8 cellular contexts compared by ENCODE assay signal in the genomic region with DNA sequence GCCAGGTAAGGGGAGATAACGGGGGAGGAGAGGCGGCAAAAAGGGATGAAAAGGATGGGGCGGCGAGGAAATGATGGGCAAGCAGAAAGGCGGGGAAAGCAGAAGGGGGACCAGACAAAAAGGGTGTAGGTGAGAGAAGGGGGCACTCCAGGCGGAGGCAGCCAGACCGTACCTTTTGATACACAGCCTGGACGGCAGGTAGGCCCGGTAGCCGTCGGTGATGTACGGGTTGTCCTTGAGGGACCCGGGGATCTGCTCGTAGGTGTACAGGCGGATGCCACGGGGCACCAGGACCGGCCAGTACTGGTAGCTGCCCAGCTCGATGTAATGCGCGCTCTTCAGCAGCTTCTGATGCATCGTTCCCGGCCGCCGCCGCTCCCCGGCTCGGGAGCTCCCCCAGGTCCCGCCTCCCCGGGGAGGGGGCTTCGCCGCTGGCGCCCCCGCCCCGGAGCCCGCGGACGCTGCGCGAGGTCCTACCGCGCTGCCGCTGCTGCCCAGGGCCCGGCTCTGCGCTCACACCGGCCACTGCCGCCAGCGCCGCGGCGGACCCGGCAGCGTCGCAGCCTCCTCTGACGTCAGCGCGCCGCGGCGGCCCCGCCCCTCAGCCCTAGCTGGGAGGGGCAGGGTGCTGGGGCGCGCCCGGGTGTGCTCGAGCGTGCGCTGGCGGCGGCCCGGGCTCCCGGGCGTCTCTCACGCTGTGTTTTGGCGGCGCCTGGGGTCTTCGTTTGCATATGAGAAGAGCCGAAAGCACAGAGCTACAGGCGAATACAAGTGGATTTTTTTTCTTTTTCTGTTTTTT. TPM values are rescaled to one million over a fixed set of nuclear protein-coding genes. Genes with fewer than 3 reads are reported as not detected.
DNase-seq lines count a peak whose midpoint lies in the region; ATAC-seq and TF ChIP-seq lines count a peak whose summit lies in the region.

A gene with protein sequence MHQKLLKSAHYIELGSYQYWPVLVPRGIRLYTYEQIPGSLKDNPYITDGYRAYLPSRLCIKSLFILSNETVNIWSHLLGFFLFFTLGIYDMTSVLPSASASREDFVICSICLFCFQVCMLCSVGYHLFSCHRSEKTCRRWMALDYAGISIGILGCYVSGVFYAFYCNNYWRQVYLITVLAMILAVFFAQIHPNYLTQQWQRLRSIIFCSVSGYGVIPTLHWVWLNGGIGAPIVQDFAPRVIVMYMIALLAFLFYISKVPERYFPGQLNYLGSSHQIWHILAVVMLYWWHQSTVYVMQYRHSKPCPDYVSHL (minus strand): TSS at position 571 of the 799 bp plus-strand sequence. CDS start 214 bp downstream, at position 357.

- H3K36me3 Mint-ChIP-seq in CD14-positive monocyte, result peaks cover 3 to 4% of the 10 kb centered on the region in 2 donors

- no peaks in the 10 kb centered on the region for H3K27me3 ChIP-seq in dorsolateral prefrontal cortex

- H3K9me3 Mint-ChIP-seq in CD14-positive monocyte, result peaks cover 0 to 4% (median 0%) of the 10 kb centered on the region in 7 donors

- H3K4me3 ChIP-seq in dorsolateral prefrontal cortex (peak within 1 kb of the TSS; percentile 67 to 98 (median 92)), lower leg skin (ENCODE audit: low read depth, poor library complexity, severe bottlenecking) (peak within 1 kb of the TSS; percentile 71)

- H3K27ac Mint-ChIP-seq in CD14-positive monocyte, result peak within 1 kb of the TSS; percentile 78 to 92 (median 82)

- H3K4me1 Mint-ChIP-seq in CD14-positive monocyte, result peaks cover 38% of the 10 kb centered on the region

- ATAC-seq in GM19328 (IDR thresholded peaks at IDR 0.05; ENCODE audit: unreplicated experiment), result peak; percentile 99
- ATAC-seq in HG03460 (IDR thresholded peaks at IDR 0.05; ENCODE audit: unreplicated experiment), result peak; percentile 96

- intact Hi-C loops in CD14-positive monocyte (cut with micrococcal nuclease), result no loop called here
- intact Hi-C loops in dorsolateral prefrontal cortex (cut with DNase I), result loop anchor here (5.0 kb wide), 1 partner anchor 162 kb away; a partner anchor contains a TSS
- intact Hi-C loops in lower leg skin (cut with DNase I; ENCODE audit: low total_unique reads), result no loop called here

- DNase-seq in CD14-positive monocyte (ENCODE audit: low spot score) (peak; percentile 80), NCI-H748 (lab: John Stamatoyannopoulos, UW; ENCODE audit: unreplicated experiment) (peak; percentile 87), dorsolateral prefrontal cortex (peak; percentile 56 to 90 (median 74)), lower leg skin (ENCODE audit: low spot score in 2 of 2) (peak; percentile 72 to 96)
- peak; percentile 79 to 80 for DNase-seq in activated CD4-positive, alpha-beta T cell treated with anti-CD3 and anti-CD28 coated beads, Interleukin-2, amount 50 U/mL, for 4 hours
- DNase-seq in stimulated activated CD4-positive, alpha-beta T cell treated with anti-CD3 and anti-CD28 coated beads, Interleukin-4, amount 100 ng/mL, for 48 hours (ENCODE audit: low read depth in 2 of 2), result peak; percentile 76 to 82

- peaks cover 0 to 5% (median 2%) of the 10 kb centered on the region in 3 donors for H3K27me3 Mint-ChIP-seq in CD14-positive monocyte (ENCODE audit: low read depth in 3 of 3)

- peak within 1 kb of the TSS; percentile 95 to 96 for H3K4me3 Mint-ChIP-seq in CD14-positive monocyte

- peak in 1 of 2 donors; percentile 58 for TF ChIP-seq POLR2A in lower leg skin (IDR thresholded peaks at IDR 0.05)

- peak within 1 kb of the TSS in 52 of 59 donors; percentile 1 to 89 (median 72) for H3K27ac ChIP-seq in dorsolateral prefrontal cortex

- WGBS in lower leg skin, 2 donors, result 0 to 1% methylated on average over 36 to 47 of the region's 77 CpGs

- TF ChIP-seq CTCF in CD14-positive monocyte (IDR thresholded peaks at IDR 0.05), result no peak
- peak in 12 of 56 donors; percentile 7 to 27 (median 20) for TF ChIP-seq CTCF in dorsolateral prefrontal cortex (IDR thresholded peaks at IDR 0.05 in 54 of 56, conservative IDR thresholded peaks at IDR 0.05 in 2 of 56; ENCODE audit: low read depth in 1 of 56, partially characterized antibody in 56 of 56)
- TF ChIP-seq CTCF in lower leg skin (IDR thresholded peaks at IDR 0.05), result no peak

RNA-seq across cellular contexts. Expression of the gene that starts here (rescaled TPM):
- 1 to 10 TPM; 5.2 to 5.6 TPM for polyA plus RNA-seq in CD14-positive monocyte
- total RNA-seq in dorsolateral prefrontal cortex (10 to 100 TPM; 22.7 to 60.0 (median 43.0) TPM), lower leg skin (10 to 100 TPM; 11.8 to 17.5 (median 14.3) TPM)

Comparison
In these comparisons a context has a peak if more than half of its experiments do, and no peak if none do; other contexts are left out.
1. Peak in every context shown above with its lines: DNase-seq, ATAC-seq, H3K4me3 ChIP-seq and H3K27ac ChIP-seq.
2. intact Hi-C loops: an anchor here in dorsolateral prefrontal cortex (5.0 kb wide); none called in CD14-positive monocyte and lower leg skin.